Comparison of ENCODE assay signal across 16 cellular contexts in the genomic region with DNA sequence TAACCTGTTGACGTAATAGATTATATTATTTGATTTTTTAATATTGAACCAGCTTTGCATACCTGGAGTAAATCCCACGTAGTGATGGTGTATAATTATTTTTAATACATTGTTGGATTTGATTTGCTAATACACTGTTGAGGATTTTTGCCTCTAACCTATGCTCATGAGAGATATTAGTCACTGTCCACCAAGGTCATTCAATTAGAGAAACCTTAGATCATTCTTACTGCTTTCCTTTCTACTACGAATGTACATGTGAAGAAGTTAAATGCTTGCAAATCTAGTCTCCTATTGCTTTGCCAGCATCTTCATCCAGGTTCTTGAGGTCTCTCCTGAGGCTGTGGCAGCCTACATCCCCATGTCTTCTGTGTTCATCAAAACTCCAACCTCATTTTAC. TPM values are rescaled to one million over a fixed set of nuclear protein-coding genes. Genes with fewer than 3 reads are reported as not detected.
DNase-seq lines count a peak whose midpoint lies in the region; ATAC-seq, FAIRE-seq and TF ChIP-seq lines count a peak whose summit lies in the region.
"Had no signal": no experiment of that assay in that cellular context is flagged by ENCODE, and none has a peak within 500 bp of the region (broad histone marks: within the 10 kb centered on the region; RNA-seq: fewer than 3 reads in every experiment).

No MANE protein-coding gene starts in this region.

- TF ChIP-seq CTCF in HepG2 (CRISPR knock-in tag; IDR thresholded peaks at IDR 0.05): no peak
- TF ChIP-seq CTCF in right lobe of liver (IDR thresholded peaks at IDR 0.05): no peak
- no peak for TF ChIP-seq CTCF in natural killer cell (IDR thresholded peaks at IDR 0.05)

- CTCF ChIA-PET in HepG2 (lab: Yijun Ruan, JAX; ENCODE audit: low intra/inter-chr PET ratio, low total read pairs): no interaction called here

- H2BK120ac ChIP-seq in mesenchymal stem cell (ENCODE audit: low read depth, low read length): no peak overlapping the region

- no peaks in the 10 kb centered on the region for H3K9me3 Mint-ChIP-seq in stimulated activated naive B cell treated with anti-CD40 and anti-IgM and Interleukin-4, amounts not matched to agents 10 μg/mL and 1 μg/mL and 100 μg/mL, for 72 hours
- H3K9me3 Mint-ChIP-seq in natural killer cell: no peaks in the 10 kb centered on the region

- H3K4ac ChIP-seq in mesenchymal stem cell (ENCODE audit: low read depth in 1 of 2, low read length in 2 of 2): no peak overlapping the region

- H2BK5ac ChIP-seq in mesenchymal stem cell (ENCODE audit: low read depth, low read length, poor library complexity, severe bottlenecking): no peak overlapping the region

- DNase-seq in HepG2 (ENCODE audit: low spot score) (no peak), right lobe of liver (no peak), amniotic epithelial cell (ENCODE audit: low read depth) (peak; percentile 35), mesenchymal stem cell (no peak), OCI-M2 (lab: John Stamatoyannopoulos, UW; ENCODE audit: unreplicated experiment) (no peak), natural killer cell (no peak)
- no peak for DNase-seq in stimulated activated naive B cell treated with anti-CD40 and anti-IgM and Interleukin-4, amounts not matched to agents 10 μg/mL and 1 μg/mL and 100 μg/mL, for 72 hours
- DNase-seq: COR-L47, HCEC 1CT, NCI-H1048, NCI-H1436 treated with DMSO at 0.1 percent for 48 hours, NCI-H2029 treated with DMSO at 0.1 percent for 48 hours, NCI-H510A, NCI-H774, PC-9 had no signal

- H3K23ac ChIP-seq in mesenchymal stem cell (ENCODE audit: low read length in 2 of 2): no peak overlapping the region

- peaks cover 30 to 48% of the 10 kb centered on the region in 2 donors for H3K36me3 Mint-ChIP-seq in stimulated activated naive B cell treated with anti-CD40 and anti-IgM and Interleukin-4, amounts not matched to agents 10 μg/mL and 1 μg/mL and 100 μg/mL, for 72 hours
- H3K36me3 Mint-ChIP-seq in natural killer cell: peaks cover 15% of the 10 kb centered on the region

- intact Hi-C loops in HepG2 (cut with micrococcal nuclease; ENCODE audit: unreplicated experiment): loop anchor here (10.0 kb wide), 1 partner anchor 90 kb away; a partner anchor contains a TSS
- intact Hi-C loops in right lobe of liver (cut with DNase I): no loop called here
- intact Hi-C loops in natural killer cell (cut with micrococcal nuclease): no loop called here

- H4K91ac ChIP-seq in mesenchymal stem cell (ENCODE audit: low read length): no peak overlapping the region

- H2AFZ ChIP-seq in HepG2 (ENCODE audit: low read length) (no peak overlapping the region), mesenchymal stem cell (ENCODE audit: low read depth, low read length) (no peak overlapping the region)
- H2AFZ ChIP-seq: PC-9 had no signal

- in situ Hi-C loops in HepG2 (cut with HindIII; ENCODE audit: extremely low pct_ligation_motif_present, low pct_unique_long_range_greater_than_20kb): no loop called here

- no peak overlapping the region for H2AK5ac ChIP-seq in mesenchymal stem cell (ENCODE audit: low read length, severe bottlenecking)

- H2BK15ac ChIP-seq in mesenchymal stem cell (ENCODE audit: low read depth, poor library complexity, severe bottlenecking): no peak overlapping the region

- peak overlapping the region; percentile 23; the same call in 1 of the 2 replicates for H3K4me2 ChIP-seq in HepG2 (ENCODE audit: low read depth, low read length)
- no peak overlapping the region for H3K4me2 ChIP-seq in mesenchymal stem cell (ENCODE audit: low read length, poor library complexity, severe bottlenecking)
- H3K4me2 ChIP-seq: PC-9 had no signal

- no peak for TF ChIP-seq RAD21 in HepG2 (CRISPR knock-in tag; IDR thresholded peaks at IDR 0.05)

- peak overlapping the region; percentile 64 for H3K27ac ChIP-seq in HepG2 (ENCODE audit: extremely low read length, insufficient read depth, low read length)
- H3K27ac ChIP-seq in right lobe of liver: no peak overlapping the region
- H3K27ac ChIP-seq in mesenchymal stem cell (ENCODE audit: low read length, poor library complexity, severe bottlenecking): no peak overlapping the region
- H3K27ac ChIP-seq: PC-9 had no signal

- no peak overlapping the region for H3K14ac ChIP-seq in mesenchymal stem cell (ENCODE audit: low read length in 2 of 2)

- H3K4me3 ChIP-seq in HepG2 (replicated peaks in 1 of 3; ENCODE audit: insufficient read depth in 1 of 3, low read depth in 2 of 3, low read length in 3 of 3) (no peak overlapping the region), right lobe of liver (no peak overlapping the region), mesenchymal stem cell (ENCODE audit: insufficient read depth in 1 of 2, low read depth in 1 of 2, low read length in 2 of 2) (no peak overlapping the region)
- H3K4me3 ChIP-seq: PC-9 had no signal

- H3K79me2 ChIP-seq in HepG2 (ENCODE audit: insufficient read depth, low read length): peaks cover 75% of the 10 kb centered on the region

- peaks cover 10 to 30% of the 10 kb centered on the region in 2 experiments for H3K36me3 ChIP-seq in HepG2 (replicated peaks in 1 of 2; ENCODE audit: control insufficient read depth in 1 of 2, insufficient read depth in 2 of 2, low read length in 2 of 2)
- H3K36me3 ChIP-seq in right lobe of liver: peaks cover 0 to 27% (median 13%) of the 10 kb centered on the region in 4 donors
- peaks cover 4 to 50% of the 10 kb centered on the region in 2 experiments for H3K36me3 ChIP-seq in mesenchymal stem cell (ENCODE audit: control insufficient read depth in 1 of 2, insufficient read depth in 2 of 2, low read depth in 1 of 2, low read length in 2 of 2)

- POLR2A ChIA-PET in HepG2 (lab: Yijun Ruan, JAX): no interaction called here

- TF ChIP-seq EP300 in HepG2 (IDR thresholded peaks at IDR 0.05; ENCODE audit: low read depth in 2 of 2, low read length in 2 of 2) (no peak), HepG2 (CRISPR knock-in tag; IDR thresholded peaks at IDR 0.05; ENCODE audit: borderline replicate concordance) (no peak)

- H3K27me3 ChIP-seq in HepG2 (ENCODE audit: control insufficient read depth in 1 of 2, insufficient read depth in 2 of 2, low read length in 2 of 2) (no peaks in the 10 kb centered on the region), right lobe of liver (no peaks in the 10 kb centered on the region), mesenchymal stem cell (ENCODE audit: control insufficient read depth in 1 of 2, insufficient read depth in 1 of 2, low read length in 2 of 2) (no peaks in the 10 kb centered on the region)

- H3K9ac ChIP-seq in HepG2 (ENCODE audit: insufficient read depth, low read depth, low read length): no peak overlapping the region
- peak overlapping the region; percentile 31 for H3K9ac ChIP-seq in mesenchymal stem cell (ENCODE audit: low read length)

- peaks cover 49% of the 10 kb centered on the region for H4K20me1 ChIP-seq in HepG2 (ENCODE audit: insufficient read depth, low read length)

- TF ChIP-seq POLR2A in HepG2 (IDR thresholded peaks at IDR 0.05; ENCODE audit: insufficient read depth in 1 of 2, low read depth in 2 of 2, low read length in 2 of 2): no peak
- TF ChIP-seq POLR2A in right lobe of liver (IDR thresholded peaks at IDR 0.05): no peak

- H3K79me1 ChIP-seq in mesenchymal stem cell (replicated peaks; ENCODE audit: low read length, poor library complexity, severe bottlenecking): peaks cover 2% of the 10 kb centered on the region

- H3K4me3 Mint-ChIP-seq in stimulated activated naive B cell treated with anti-CD40 and anti-IgM and Interleukin-4, amounts not matched to agents 10 μg/mL and 1 μg/mL and 100 μg/mL, for 72 hours: no peak overlapping the region
- H3K4me3 Mint-ChIP-seq in natural killer cell: no peak overlapping the region

- H3K4me1 Mint-ChIP-seq in stimulated activated naive B cell treated with anti-CD40 and anti-IgM and Interleukin-4, amounts not matched to agents 10 μg/mL and 1 μg/mL and 100 μg/mL, for 72 hours: peaks cover 21 to 56% of the 10 kb centered on the region in 2 donors
- peaks cover 62 to 74% of the 10 kb centered on the region in 2 donors for H3K4me1 Mint-ChIP-seq in natural killer cell

- H3K27me3 Mint-ChIP-seq in stimulated activated naive B cell treated with anti-CD40 and anti-IgM and Interleukin-4, amounts not matched to agents 10 μg/mL and 1 μg/mL and 100 μg/mL, for 72 hours: no peaks in the 10 kb centered on the region
- H3K27me3 Mint-ChIP-seq in natural killer cell (ENCODE audit: low read depth in 2 of 2): no peaks in the 10 kb centered on the region

- H3K18ac ChIP-seq in mesenchymal stem cell (ENCODE audit: low read depth in 1 of 2, low read length in 2 of 2): no peak overlapping the region

- H3K4me1 ChIP-seq in HepG2 (ENCODE audit: insufficient read depth, low read length) (peaks cover 72% of the 10 kb centered on the region), right lobe of liver (peaks cover 0 to 26% (median 12%) of the 10 kb centered on the region in 4 donors), mesenchymal stem cell (ENCODE audit: control insufficient read depth, insufficient read depth, low read depth, low read length) (peaks cover 3% of the 10 kb centered on the region)

- BruUV-seq in HepG2 (replicated peaks; lab: Mats Ljungman, UMichigan): no TSS peak

- ATAC-seq in HepG2 (no peak), right lobe of liver (no peak), natural killer cell (no peak), HG02798 (IDR thresholded peaks at IDR 0.05; ENCODE audit: poor library complexity, unreplicated experiment) (no peak)
- ATAC-seq in stimulated activated naive B cell treated with anti-CD40 and anti-IgM and Interleukin-4, amounts not matched to agents 10 μg/mL and 1 μg/mL and 100 μg/mL, for 72 hours (replicated peaks): no peak

- FAIRE-seq in HepG2 (lab: Jason Lieb, UNC): no peak

- H3K27ac Mint-ChIP-seq in stimulated activated naive B cell treated with anti-CD40 and anti-IgM and Interleukin-4, amounts not matched to agents 10 μg/mL and 1 μg/mL and 100 μg/mL, for 72 hours: peak overlapping the region; percentile 62
- peak overlapping the region in 1 of 2 donors; percentile 15 for H3K27ac Mint-ChIP-seq in natural killer cell

- H4K8ac ChIP-seq in mesenchymal stem cell (ENCODE audit: low read length): no peak overlapping the region

- H2BK12ac ChIP-seq in mesenchymal stem cell (ENCODE audit: low read length in 2 of 2): no peak overlapping the region

- H3K9me3 ChIP-seq in HepG2 (ENCODE audit: low read length): no peaks in the 10 kb centered on the region
- no peaks in the 10 kb centered on the region for H3K9me3 ChIP-seq in right lobe of liver
- no peaks in the 10 kb centered on the region for H3K9me3 ChIP-seq in mesenchymal stem cell (ENCODE audit: control insufficient read depth, low read length)

- 84% methylated on average over 3 of the region's 3 CpGs for WGBS in HepG2 (ENCODE audit: low lambda C conversion rate)
- 54% methylated on average over 3 of the region's 3 CpGs for WGBS in right lobe of liver (ENCODE audit: insufficient coverage, low coverage, low lambda C conversion rate, missing lambda C conversion rate)
- WGBS in mesenchymal stem cell: 100% methylated on average over 1 of the region's 3 CpGs

RNA-seq across cellular contexts. Expression of a gene that starts 6.7 kb away (rescaled TPM):
- total RNA-seq in HepG2 (2016; rRNA removed; fragmentation: Illumina TruSeq; extraction: Trizol) (416 and 578 TPM in 2 replicates), right lobe of liver (100 to 1,000 TPM; 177 to 376 (median 210) TPM), natural killer cell (100 to 1,000 TPM; 127 to 145 (median 135) TPM)
- 310 and 312 TPM in 2 replicates for total RNA-seq in HepG2 (2016; cell fraction: cytosol; rRNA removed; fragmentation: Illumina TruSeq; extraction: Trizol; ENCODE audit: low read depth)
- 377 and 636 TPM in 2 replicates for total RNA-seq in HepG2 (2016; cell fraction: insoluble cytoplasmic fraction; rRNA removed; fragmentation: Illumina TruSeq; extraction: Trizol)
- 216 and 241 TPM in 2 replicates for total RNA-seq in HepG2 (2016; cell fraction: membrane; rRNA removed; fragmentation: Illumina TruSeq; extraction: Trizol)
- total RNA-seq in HepG2 (2016; cell fraction: nucleus; rRNA removed; fragmentation: Illumina TruSeq; extraction: Trizol): 154 and 197 TPM in 2 replicates
- 306 and 407 TPM in 2 replicates for polyA plus RNA-seq in HepG2 (2011; rRNA removed)
- polyA plus RNA-seq in HepG2 (2011; cell fraction: cytosol; rRNA removed): 194 and 253 TPM in 2 replicates
- 103 and 113 TPM in 2 replicates for polyA plus RNA-seq in HepG2 (2011; cell fraction: nucleus; rRNA removed)
- polyA plus RNA-seq in HepG2 (2012): 284 and 407 TPM in 2 replicates
- 133 and 146 TPM in 2 replicates for polyA plus RNA-seq in HepG2 (2016; cell fraction: cytosol; fragmentation: Illumina TruSeq; extraction: Trizol; ENCODE audit: low read depth)
- polyA plus RNA-seq in HepG2 (2016; cell fraction: insoluble cytoplasmic fraction; fragmentation: Illumina TruSeq; extraction: Trizol; ENCODE audit: low read depth): 505 and 556 TPM in 2 replicates
- polyA plus RNA-seq in HepG2 (2016; cell fraction: membrane; fragmentation: Illumina TruSeq; extraction: Trizol; ENCODE audit: low read depth): 146 and 154 TPM in 2 replicates
- polyA plus RNA-seq in HepG2 (2016; cell fraction: nucleus; fragmentation: Illumina TruSeq; extraction: Trizol; ENCODE audit: insufficient read depth, low read depth): 214 and 230 TPM in 2 replicates
- polyA minus RNA-seq in HepG2 (2011; rRNA and poly(A)+ RNA removed; ENCODE audit: low replicate concordance): 118 and 140 TPM in 2 replicates
- polyA minus RNA-seq in HepG2 (2011; cell fraction: cytosol; rRNA and poly(A)+ RNA removed): 138 and 142 TPM in 2 replicates
- 96.7 and 139 TPM in 2 replicates for polyA minus RNA-seq in HepG2 (2011; cell fraction: nucleus; rRNA and poly(A)+ RNA removed)
- polyA plus RNA-seq in mesenchymal stem cell (2013, experiment 1 of 2): 375 TPM
- polyA plus RNA-seq in mesenchymal stem cell (2013, experiment 2 of 2): 397 TPM

RNA-seq across cellular contexts. Expression of a gene that starts 6.8 kb away (rescaled TPM):
- total RNA-seq in HepG2 (2016; rRNA removed; fragmentation: Illumina TruSeq; extraction: Trizol): 23.2 and 34.6 TPM in 2 replicates
- total RNA-seq in HepG2 (2016; cell fraction: cytosol; rRNA removed; fragmentation: Illumina TruSeq; extraction: Trizol; ENCODE audit: low read depth): 6.2 and 6.5 TPM in 2 replicates
- total RNA-seq in HepG2 (2016; cell fraction: insoluble cytoplasmic fraction; rRNA removed; fragmentation: Illumina TruSeq; extraction: Trizol): 23.1 and 32.6 TPM in 2 replicates
- 4.8 and 7.1 TPM in 2 replicates for total RNA-seq in HepG2 (2016; cell fraction: membrane; rRNA removed; fragmentation: Illumina TruSeq; extraction: Trizol)
- total RNA-seq in HepG2 (2016; cell fraction: nucleus; rRNA removed; fragmentation: Illumina TruSeq; extraction: Trizol): 13.7 and 13.9 TPM in 2 replicates
- polyA plus RNA-seq in HepG2 (2011; rRNA removed): 3.8 and 4.9 TPM in 2 replicates
- 0.99 and 1.8 TPM in 2 replicates for polyA plus RNA-seq in HepG2 (2011; cell fraction: cytosol; rRNA removed)
- 3.1 and 4.2 TPM in 2 replicates for polyA plus RNA-seq in HepG2 (2011; cell fraction: nucleus; rRNA removed)
- 7.4 and 9.5 TPM in 2 replicates for polyA plus RNA-seq in HepG2 (2012)
- polyA plus RNA-seq in HepG2 (2016; cell fraction: cytosol; fragmentation: Illumina TruSeq; extraction: Trizol; ENCODE audit: low read depth): 2.2 and 2.8 TPM in 2 replicates
- 37.5 and 38.1 TPM in 2 replicates for polyA plus RNA-seq in HepG2 (2016; cell fraction: insoluble cytoplasmic fraction; fragmentation: Illumina TruSeq; extraction: Trizol; ENCODE audit: low read depth)
- polyA plus RNA-seq in HepG2 (2016; cell fraction: membrane; fragmentation: Illumina TruSeq; extraction: Trizol; ENCODE audit: low read depth): 2.8 and 5.0 TPM in 2 replicates
- polyA plus RNA-seq in HepG2 (2016; cell fraction: nucleus; fragmentation: Illumina TruSeq; extraction: Trizol; ENCODE audit: insufficient read depth, low read depth): 28.2 and 28.5 TPM in 2 replicates
- polyA minus RNA-seq in HepG2 (2011; rRNA and poly(A)+ RNA removed; ENCODE audit: low replicate concordance): 1.4 and 2.1 TPM in 2 replicates
- 0.79 and 3.4 TPM in 2 replicates for polyA minus RNA-seq in HepG2 (2011; cell fraction: cytosol; rRNA and poly(A)+ RNA removed)
- 15.2 and 16.6 TPM in 2 replicates for polyA minus RNA-seq in HepG2 (2011; cell fraction: nucleus; rRNA and poly(A)+ RNA removed)
- 1 to 10 TPM; 2.3 to 4.3 (median 3.4) TPM for total RNA-seq in right lobe of liver
- 14.8 TPM for polyA plus RNA-seq in mesenchymal stem cell (2013, experiment 1 of 2)
- polyA plus RNA-seq in mesenchymal stem cell (2013, experiment 2 of 2): 15.7 TPM
- total RNA-seq in natural killer cell: 10 to 100 TPM; 12.3 to 16.6 (median 14.2) TPM

RNA-seq across cellular contexts. Expression of a gene that starts 23.7 kb away (rescaled TPM):
- total RNA-seq in HepG2 (2016; rRNA removed; fragmentation: Illumina TruSeq; extraction: Trizol) (2.9 TPM in 2 replicates), right lobe of liver (1 to 10 TPM; 1.9 to 3.5 (median 3.0) TPM), natural killer cell (10 to 100 TPM; 14.5 to 17.0 (median 15.6) TPM)
- 0.35 and 0.40 TPM in 2 replicates for total RNA-seq in HepG2 (2016; cell fraction: cytosol; rRNA removed; fragmentation: Illumina TruSeq; extraction: Trizol; ENCODE audit: low read depth)
- 2.5 and 2.6 TPM in 2 replicates for total RNA-seq in HepG2 (2016; cell fraction: insoluble cytoplasmic fraction; rRNA removed; fragmentation: Illumina TruSeq; extraction: Trizol)
- 1.9 and 2.1 TPM in 2 replicates for total RNA-seq in HepG2 (2016; cell fraction: membrane; rRNA removed; fragmentation: Illumina TruSeq; extraction: Trizol)
- total RNA-seq in HepG2 (2016; cell fraction: nucleus; rRNA removed; fragmentation: Illumina TruSeq; extraction: Trizol): 4.4 TPM in 2 replicates
- polyA plus RNA-seq in HepG2 (2011; rRNA removed): 1.4 and 1.7 TPM in 2 replicates
- polyA plus RNA-seq in HepG2 (2011; cell fraction: cytosol; rRNA removed): 0.83 and 1.2 TPM in 2 replicates
- polyA plus RNA-seq in HepG2 (2011; cell fraction: nucleus; rRNA removed): 1.3 and 1.4 TPM in 2 replicates
- 3.9 and 4.1 TPM in 2 replicates for polyA plus RNA-seq in HepG2 (2012)
- 0.37 and 0.44 TPM in 2 replicates for polyA plus RNA-seq in HepG2 (2016; cell fraction: cytosol; fragmentation: Illumina TruSeq; extraction: Trizol; ENCODE audit: low read depth)
- polyA plus RNA-seq in HepG2 (2016; cell fraction: insoluble cytoplasmic fraction; fragmentation: Illumina TruSeq; extraction: Trizol; ENCODE audit: low read depth): 5.2 and 6.4 TPM in 2 replicates
- polyA plus RNA-seq in HepG2 (2016; cell fraction: membrane; fragmentation: Illumina TruSeq; extraction: Trizol; ENCODE audit: low read depth): 1.3 and 1.7 TPM in 2 replicates
- 5.2 and 5.9 TPM in 2 replicates for polyA plus RNA-seq in HepG2 (2016; cell fraction: nucleus; fragmentation: Illumina TruSeq; extraction: Trizol; ENCODE audit: insufficient read depth, low read depth)
- polyA minus RNA-seq in HepG2 (2011; rRNA and poly(A)+ RNA removed; ENCODE audit: low replicate concordance): 1.3 and 2.4 TPM in 2 replicates
- polyA minus RNA-seq in HepG2 (2011; cell fraction: cytosol; rRNA and poly(A)+ RNA removed): 1.5 and 2.0 TPM in 2 replicates
- polyA minus RNA-seq in HepG2 (2011; cell fraction: nucleus; rRNA and poly(A)+ RNA removed): 6.8 and 7.2 TPM in 2 replicates
- 7.7 TPM for polyA plus RNA-seq in mesenchymal stem cell (2013, experiment 1 of 2)
- 7.7 TPM for polyA plus RNA-seq in mesenchymal stem cell (2013, experiment 2 of 2)
